11 cellular contexts compared by ENCODE assay signal in genomic region chr10:24718031-24718855, GRCh38. TPM values are rescaled to one million over a fixed set of nuclear protein-coding genes. Genes with fewer than 3 reads are reported as not detected.
DNase-seq lines count a peak whose midpoint lies in the region; ATAC-seq and TF ChIP-seq lines count a peak whose summit lies in the region.
"Had no signal": no experiment of that assay in that cellular context is flagged by ENCODE, and none has a peak within 500 bp of the region (broad histone marks: within the 10 kb centered on the region; RNA-seq: fewer than 3 reads in every experiment).

No MANE protein-coding gene starts in this region.

- H3K27me3 Mint-ChIP-seq in GM23338 (ENCODE audit: insufficient read depth, low read depth, poor library complexity) = peaks cover 21% of the 10 kb centered on the region
- H3K27me3 Mint-ChIP-seq in type B pancreatic cell = no peaks in the 10 kb centered on the region

- H3K9ac ChIP-seq in fibroblast of lung (ENCODE audit: insufficient read depth, low read length) = no peak overlapping the region

- H3K4me1 Mint-ChIP-seq in GM23338 = peaks cover 13% of the 10 kb centered on the region
- no peaks in the 10 kb centered on the region for H3K4me1 Mint-ChIP-seq in stimulated activated effector memory CD8-positive, alpha-beta T cell treated with anti-CD3 and anti-CD28 coated beads, Interleukin-12 subunit alpha, Interleukin-12 subunit beta, amount 100 ng/mL, for 72 hours
- H3K4me1 Mint-ChIP-seq in type B pancreatic cell (ENCODE audit: unreplicated experiment) = peaks cover 18% of the 10 kb centered on the region

- no peaks in the 10 kb centered on the region for H3K9me3 ChIP-seq in SJSA1 (replicated peaks)
- H3K9me3 ChIP-seq in fibroblast of lung (ENCODE audit: control insufficient read depth, insufficient read depth, low read depth, low read length) = no peaks in the 10 kb centered on the region

- no peak overlapping the region for H2AFZ ChIP-seq in GM23338
- H2AFZ ChIP-seq in fibroblast of lung (ENCODE audit: low read length) = no peak overlapping the region

- peaks cover 91% of the 10 kb centered on the region for H3K79me2 ChIP-seq in GM23338 (replicated peaks; ENCODE audit: insufficient read depth)
- peaks cover 96% of the 10 kb centered on the region for H3K79me2 ChIP-seq in fibroblast of lung (ENCODE audit: control insufficient read depth, insufficient read depth, low read length)

- H3K27ac Mint-ChIP-seq in GM23338 = no peak overlapping the region
- no peak overlapping the region for H3K27ac Mint-ChIP-seq in stimulated activated effector memory CD8-positive, alpha-beta T cell treated with anti-CD3 and anti-CD28 coated beads, Interleukin-12 subunit alpha, Interleukin-12 subunit beta, amount 100 ng/mL, for 72 hours
- no peak overlapping the region for H3K27ac Mint-ChIP-seq in type B pancreatic cell

- H4K20me1 ChIP-seq in GM23338 (replicated peaks; ENCODE audit: insufficient read depth) = peaks cover 19% of the 10 kb centered on the region; the same call in 1 of the 2 replicates
- H4K20me1 ChIP-seq in fibroblast of lung (ENCODE audit: control insufficient read depth, extremely low read depth, insufficient read depth, low read length) = no peaks in the 10 kb centered on the region

- H3K4me1 ChIP-seq in GM23338 (ENCODE audit: insufficient read depth) (peaks cover 61% of the 10 kb centered on the region), SJSA1 (replicated peaks) (peaks cover 55% of the 10 kb centered on the region), fibroblast of lung (ENCODE audit: control insufficient read depth, extremely low read depth, insufficient read depth, low read length) (peaks cover 16% of the 10 kb centered on the region)

- no peaks in the 10 kb centered on the region; the same call in 2 of the 3 replicates for H3K36me3 Mint-ChIP-seq in GM23338 (ENCODE audit: low read depth)
- peaks cover 19% of the 10 kb centered on the region for H3K36me3 Mint-ChIP-seq in stimulated activated effector memory CD8-positive, alpha-beta T cell treated with anti-CD3 and anti-CD28 coated beads, Interleukin-12 subunit alpha, Interleukin-12 subunit beta, amount 100 ng/mL, for 72 hours
- no peaks in the 10 kb centered on the region for H3K36me3 Mint-ChIP-seq in type B pancreatic cell

- H3F3A ChIP-seq in GM23338 (replicated peaks; ENCODE audit: low read depth) = no peaks in the 10 kb centered on the region

- H3K9me2 ChIP-seq in GM23338 (ENCODE audit: insufficient read depth) = no peaks in the 10 kb centered on the region

- TF ChIP-seq CTCF in GM23338 (conservative IDR thresholded peaks at IDR 0.05; ENCODE audit: low read depth in 2 of 2) (no peak), fibroblast of lung (conservative IDR thresholded peaks at IDR 0.05 in 1 of 2, IDR thresholded peaks at IDR 0.05 in 1 of 2; ENCODE audit: low read depth in 1 of 2, low read length in 2 of 2) (no peak), type B pancreatic cell (conservative IDR thresholded peaks at IDR 0.05) (no peak)

- no peaks in the 10 kb centered on the region for H3K36me3 ChIP-seq in GM23338 (ENCODE audit: insufficient read depth)
- H3K36me3 ChIP-seq in SJSA1 = peaks cover 55% of the 10 kb centered on the region
- H3K36me3 ChIP-seq in fibroblast of lung (ENCODE audit: control insufficient read depth, insufficient read depth, low read length) = peaks cover 5% of the 10 kb centered on the region

- peak overlapping the region; percentile 44 for H3K4me3 ChIP-seq in GM23338
- H3K4me3 ChIP-seq in SJSA1 = no peak overlapping the region
- H3K4me3 ChIP-seq in fibroblast of lung (replicated peaks in 1 of 4; ENCODE audit: control extremely low read depth in 1 of 4, insufficient read depth in 1 of 4, low read depth in 3 of 4, low read length in 4 of 4) = peak overlapping the region; percentile 35 to 97 (median 82)
- H3K4me3 ChIP-seq: skin epidermis had no signal

- no peak for ATAC-seq in GM23338
- peak; percentile 36 for ATAC-seq in stimulated activated effector memory CD8-positive, alpha-beta T cell treated with anti-CD3 and anti-CD28 coated beads, Interleukin-12 subunit alpha, Interleukin-12 subunit beta, amount 100 ng/mL, for 72 hours
- ATAC-seq in GM19328 (IDR thresholded peaks at IDR 0.05; ENCODE audit: unreplicated experiment) = no peak

- H3K27me3 ChIP-seq in GM23338 (ENCODE audit: insufficient read depth) (peaks cover 57% of the 10 kb centered on the region), SJSA1 (replicated peaks) (no peaks in the 10 kb centered on the region), fibroblast of lung (ENCODE audit: control insufficient read depth, insufficient read depth, low read length) (no peaks in the 10 kb centered on the region)

- no peak overlapping the region for H3K4me3 Mint-ChIP-seq in GM23338
- no peak overlapping the region for H3K4me3 Mint-ChIP-seq in stimulated activated effector memory CD8-positive, alpha-beta T cell treated with anti-CD3 and anti-CD28 coated beads, Interleukin-12 subunit alpha, Interleukin-12 subunit beta, amount 100 ng/mL, for 72 hours
- H3K4me3 Mint-ChIP-seq in type B pancreatic cell = no peak overlapping the region

- H3K4me2 ChIP-seq in GM23338 (peak overlapping the region; percentile 93), fibroblast of lung (ENCODE audit: extremely low read depth, insufficient read depth, low read length) (peak overlapping the region; percentile 70)

- H3K27ac ChIP-seq in GM23338 (ENCODE audit: low read depth) = no peak overlapping the region
- peak overlapping the region; percentile 83 for H3K27ac ChIP-seq in SJSA1
- H3K27ac ChIP-seq in fibroblast of lung (ENCODE audit: insufficient read depth, low read length) = peak overlapping the region; percentile 44

- peak; percentile 22 for DNase-seq in GM23338 (ENCODE audit: low spot score)
- DNase-seq in SJSA1 (ENCODE audit: low read depth in 1 of 2, low spot score in 2 of 2) = peak; percentile 49 to 70
- DNase-seq in fibroblast of lung (ENCODE audit: low read depth in 2 of 2) = peak; percentile 81 to 89
- no peak for DNase-seq in stimulated activated effector memory CD8-positive, alpha-beta T cell treated with anti-CD3 and anti-CD28 coated beads, Interleukin-12 subunit alpha, Interleukin-12 subunit beta, amount 100 ng/mL, for 72 hours (ENCODE audit: low spot score in 2 of 2)
- DNase-seq in NCI-H146 treated with DMSO at 0.1 percent for 48 hours (lab: John Stamatoyannopoulos, UW; ENCODE audit: unreplicated experiment) = no peak
- DNase-seq in type B pancreatic cell (ENCODE audit: extremely low spot score, unreplicated experiment) = no peak
- no peak for DNase-seq in SKM-1 (lab: John Stamatoyannopoulos, UW; ENCODE audit: unreplicated experiment)
- DNase-seq: DMS79, NCI-H69 had no signal

- no peaks in the 10 kb centered on the region for H3K9me3 Mint-ChIP-seq in GM23338
- H3K9me3 Mint-ChIP-seq in stimulated activated effector memory CD8-positive, alpha-beta T cell treated with anti-CD3 and anti-CD28 coated beads, Interleukin-12 subunit alpha, Interleukin-12 subunit beta, amount 100 ng/mL, for 72 hours = no peaks in the 10 kb centered on the region
- no peaks in the 10 kb centered on the region for H3K9me3 Mint-ChIP-seq in type B pancreatic cell

TF ChIP-seq in GM23338, 12 proteins besides CTCF, POLR2A, EP300 and RAD21 (continues in another document):
- no peak for TF ChIP-seq STAT1 (IDR thresholded peaks at IDR 0.05; ENCODE audit: unreplicated experiment)
- no peak for TF ChIP-seq EZH2phosphoT487 (IDR thresholded peaks at IDR 0.05; ENCODE audit: unreplicated experiment)
- TF ChIP-seq JUNB (IDR thresholded peaks at IDR 0.05; ENCODE audit: unreplicated experiment) = no peak
- no peak for TF ChIP-seq CREB1 (CRISPR knock-in tag; IDR thresholded peaks at IDR 0.05; ENCODE audit: low read depth)
- TF ChIP-seq ZNF331 (CRISPR knock-in tag; IDR thresholded peaks at IDR 0.05; ENCODE audit: low read depth) = no peak
- no peak for TF ChIP-seq REST (IDR thresholded peaks at IDR 0.05; ENCODE audit: unreplicated experiment)
- no peak for TF ChIP-seq EZH2 (IDR thresholded peaks at IDR 0.05; ENCODE audit: low read depth, unreplicated experiment)

RNA-seq across cellular contexts. Expression of gene ARHGAP21, which starts 5.4 kb away (rescaled TPM):
- total RNA-seq in GM23338 (2014; rRNA removed; shearing (Covaris generic)) = 42.0 and 44.5 TPM in 2 replicates
- polyA plus RNA-seq in GM23338 (2016; fragmentation: Nextera tagmentation; extraction: Ambion mirVana) (14.5 and 15.3 TPM in 2 replicates), fibroblast of lung (105 and 134 TPM in 2 replicates)
- total RNA-seq in SJSA1 (2014; rRNA removed; shearing (Covaris generic)) = 50.2 and 64.2 TPM in 2 replicates
- total RNA-seq in fibroblast of lung (105 and 173 TPM in 2 replicates), type B pancreatic cell (ENCODE audit: low replicate concordance) (53.9 and 69.7 TPM in 2 replicates)
- polyA plus RNA-seq in fibroblast of lung (2012) = 48.3 and 58.6 TPM in 2 replicates
- 27.4 and 39.4 TPM in 2 replicates for polyA minus RNA-seq in fibroblast of lung (ENCODE audit: low replicate concordance)

Comparison
In these comparisons a context has a peak if more than half of its experiments do, and no peak if none do; other contexts are left out.
1. DNase-seq: peak in GM23338 (single experiment), SJSA1 (2 of 2) and fibroblast of lung (2 of 2); none in stimulated activated effector memory CD8-positive, alpha-beta T cell treated with anti-CD3 and anti-CD28 coated beads, Interleukin-12 subunit alpha, Interleukin-12 subunit beta, amount 100 ng/mL, for 72 hours (0 of 2), NCI-H146 treated with DMSO at 0.1 percent for 48 hours (single experiment), type B pancreatic cell (single experiment) and SKM-1 (single experiment).